ENCODE assay signal across 1 cellular context in the genomic region with DNA sequence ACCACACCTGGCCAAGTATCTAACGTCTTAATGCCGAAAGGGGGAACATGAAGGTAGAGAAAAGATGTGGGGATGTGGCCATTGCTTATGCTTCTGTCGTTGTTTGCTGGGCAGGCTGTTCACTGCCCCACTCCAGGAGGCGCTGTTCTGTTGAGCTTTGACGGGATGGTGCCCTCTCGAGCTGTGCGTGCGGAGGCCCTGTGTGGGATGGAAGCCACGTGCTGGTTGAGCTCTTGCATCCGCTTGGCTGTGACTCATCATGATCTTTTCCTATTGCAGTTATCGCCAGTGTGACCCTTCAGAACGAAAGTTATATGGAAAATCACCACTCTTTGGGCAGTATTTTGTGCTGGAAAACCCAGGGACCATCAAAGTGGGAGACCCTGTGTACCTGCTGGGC.
TF ChIP-seq lines count a peak whose summit lies in the region.

No MANE protein-coding gene starts in this region.

TF ChIP-seq in H1, 55 proteins besides CTCF, POLR2A, EP300 and RAD21 (continued from another document):
- TF ChIP-seq, protein P1, sequence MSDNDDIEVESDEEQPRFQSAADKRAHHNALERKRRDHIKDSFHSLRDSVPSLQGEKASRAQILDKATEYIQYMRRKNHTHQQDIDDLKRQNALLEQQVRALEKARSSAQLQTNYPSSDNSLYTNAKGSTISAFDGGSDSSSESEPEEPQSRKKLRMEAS (IDR thresholded peaks at IDR 0.05), result peak; percentile 49; the same call in 1 of the 2 replicates
- no peak for TF ChIP-seq SP4 (IDR thresholded peaks at IDR 0.05; ENCODE audit: low read length)
- TF ChIP-seq BCL11A (IDR thresholded peaks at IDR 0.05; ENCODE audit: low read depth in 2 of 2, low read length in 2 of 2), result no peak
- TF ChIP-seq, protein P2, sequence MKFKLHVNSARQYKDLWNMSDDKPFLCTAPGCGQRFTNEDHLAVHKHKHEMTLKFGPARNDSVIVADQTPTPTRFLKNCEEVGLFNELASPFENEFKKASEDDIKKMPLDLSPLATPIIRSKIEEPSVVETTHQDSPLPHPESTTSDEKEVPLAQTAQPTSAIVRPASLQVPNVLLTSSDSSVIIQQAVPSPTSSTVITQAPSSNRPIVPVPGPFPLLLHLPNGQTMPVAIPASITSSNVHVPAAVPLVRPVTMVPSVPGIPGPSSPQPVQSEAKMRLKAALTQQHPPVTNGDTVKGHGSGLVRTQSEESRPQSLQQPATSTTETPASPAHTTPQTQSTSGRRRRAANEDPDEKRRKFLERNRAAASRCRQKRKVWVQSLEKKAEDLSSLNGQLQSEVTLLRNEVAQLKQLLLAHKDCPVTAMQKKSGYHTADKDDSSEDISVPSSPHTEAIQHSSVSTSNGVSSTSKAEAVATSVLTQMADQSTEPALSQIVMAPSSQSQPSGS (IDR thresholded peaks at IDR 0.05; ENCODE audit: low read length), result no peak
- 0 out of 2 replicates have a peak, but pooled peaks have one; percentile 24 for TF ChIP-seq YY1 (IDR thresholded peaks at IDR 0.05; ENCODE audit: low read depth, low read length)
- no peak for TF ChIP-seq TAF7 (optimal IDR thresholded peaks at IDR 0.05; ENCODE audit: borderline replicate concordance, low read depth, low read length)
